In the genomic region with DNA sequence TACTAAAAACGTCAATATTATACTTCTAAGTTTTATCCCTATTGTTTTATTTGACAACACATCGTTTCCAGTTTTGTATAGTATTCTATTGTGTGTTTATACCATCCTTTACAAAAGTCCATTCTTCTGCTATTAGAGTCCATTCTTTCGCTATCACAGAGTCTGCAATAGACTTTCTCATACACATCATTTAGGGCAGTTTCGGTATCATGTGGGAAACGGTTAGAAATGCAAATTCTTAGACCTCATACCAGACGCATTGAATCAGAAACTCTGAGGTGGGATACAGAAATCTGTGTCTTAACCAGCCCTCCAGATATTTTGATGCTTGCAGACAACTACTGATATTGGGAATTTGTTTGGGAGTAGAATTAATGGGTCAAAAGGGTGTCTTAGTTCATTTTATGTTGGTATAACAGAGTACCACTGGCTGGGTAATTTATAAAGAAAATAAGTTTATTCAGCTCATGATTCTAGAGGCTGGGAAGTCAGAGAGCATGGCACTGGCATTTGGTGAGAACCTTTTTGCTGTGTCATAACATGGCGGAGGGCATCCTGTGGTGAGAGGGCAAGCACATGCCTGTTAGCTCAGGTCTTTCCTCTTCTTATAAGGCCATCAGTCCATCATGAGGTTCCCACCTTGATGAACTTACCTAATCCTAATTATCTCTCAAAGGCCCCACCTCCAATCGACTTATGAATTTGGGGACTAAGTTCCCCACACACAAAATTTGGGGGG, we compare ENCODE assay signal across 1 cellular context.
TF ChIP-seq lines count a peak whose summit lies in the region.

No MANE protein-coding gene starts in this region.

TF ChIP-seq in HCT116, 20 proteins besides CTCF, POLR2A, EP300 and RAD21 (continued from another document):
- TF ChIP-seq, protein P1, sequence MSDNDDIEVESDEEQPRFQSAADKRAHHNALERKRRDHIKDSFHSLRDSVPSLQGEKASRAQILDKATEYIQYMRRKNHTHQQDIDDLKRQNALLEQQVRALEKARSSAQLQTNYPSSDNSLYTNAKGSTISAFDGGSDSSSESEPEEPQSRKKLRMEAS (IDR thresholded peaks at IDR 0.05) = no peak
- no peak for TF ChIP-seq SIN3A (IDR thresholded peaks at IDR 0.05; ENCODE audit: low read depth)
- TF ChIP-seq ELF1 (IDR thresholded peaks at IDR 0.05; ENCODE audit: borderline replicate concordance, low read depth) = no peak
- no peak for TF ChIP-seq TCF7L2 (IDR thresholded peaks at IDR 0.05; ENCODE audit: borderline replicate concordance, extremely low read depth, insufficient read depth, insufficient read length)
- no peak for TF ChIP-seq JUND (IDR thresholded peaks at IDR 0.05)
- TF ChIP-seq ZFX (IDR thresholded peaks at IDR 0.05) = no peak
- TF ChIP-seq SP1 (IDR thresholded peaks at IDR 0.05; ENCODE audit: low read depth) = no peak
- TF ChIP-seq, protein P2, sequence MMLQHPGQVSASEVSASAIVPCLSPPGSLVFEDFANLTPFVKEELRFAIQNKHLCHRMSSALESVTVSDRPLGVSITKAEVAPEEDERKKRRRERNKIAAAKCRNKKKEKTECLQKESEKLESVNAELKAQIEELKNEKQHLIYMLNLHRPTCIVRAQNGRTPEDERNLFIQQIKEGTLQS (IDR thresholded peaks at IDR 0.05) = no peak
